ENCODE assay signal across 8 cellular contexts in genomic region chr10:101067356-101068083, GRCh38. TPM values are rescaled to one million over a fixed set of nuclear protein-coding genes. Genes with fewer than 3 reads are reported as not detected.
DNase-seq lines count a peak whose midpoint lies in the region; ATAC-seq and TF ChIP-seq lines count a peak whose summit lies in the region.

No MANE protein-coding gene starts in this region.

- TF ChIP-seq CTCF in GM06990 (IDR thresholded peaks at IDR 0.05; ENCODE audit: insufficient read depth, low read length, poor library complexity, severe bottlenecking) (peak; percentile 85), epithelial cell of esophagus (IDR thresholded peaks at IDR 0.05; ENCODE audit: insufficient read depth, low read depth, low read length, missing control alignments) (peak; percentile 89), mucosa of descending colon (IDR thresholded peaks at IDR 0.05) (peak; percentile 68)

- intact Hi-C loops in mucosa of descending colon (cut with DNase I, micrococcal nuclease): no loop called here

- peaks cover 27% of the 10 kb centered on the region for H3K4me1 ChIP-seq in mucosa of descending colon (ENCODE audit: low read depth)

- DNase-seq in GM06990 (ENCODE audit: extremely low read depth, insufficient read length) (peak; percentile 73), NOMO-1 treated with dmso at 0.1 percent for 144 hours (lab: John Stamatoyannopoulos, UW; ENCODE audit: unreplicated experiment) (peak; percentile 58), epithelial cell of esophagus (ENCODE audit: low read depth) (peak; percentile 82), mucosa of descending colon (peak; percentile 73 to 92 (median 78))
- peak; percentile 57 for DNase-seq in activated CD8-positive, alpha-beta memory T cell treated with anti-CD3 and anti-CD28 coated beads, Interleukin-2, amount 50 U/mL, for 24 hours (ENCODE audit: extremely low read depth)
- peak; percentile 51 to 72 for DNase-seq in stimulated activated CD8-positive, alpha-beta memory T cell treated with anti-CD3 and anti-CD28 coated beads, Interleukin-2, amount 100 ng/mL, for 48 hours (ENCODE audit: low read depth in 2 of 2)

- H3K36me3 ChIP-seq in GM06990 (ENCODE audit: control insufficient read depth, insufficient read depth, low read length) (no peaks in the 10 kb centered on the region), mucosa of descending colon (ENCODE audit: low read depth) (no peaks in the 10 kb centered on the region)

- H3K4me3 ChIP-seq in GM06990 (replicated peaks; ENCODE audit: low read depth, low read length): peak overlapping the region; percentile 59
- H3K4me3 ChIP-seq in epithelial cell of esophagus (ENCODE audit: low read length): peak overlapping the region; percentile 57
- no peak overlapping the region for H3K4me3 ChIP-seq in mucosa of descending colon

- H3K9me3 ChIP-seq in mucosa of descending colon: no peaks in the 10 kb centered on the region

- ATAC-seq in HG03460 (IDR thresholded peaks at IDR 0.05; ENCODE audit: unreplicated experiment) (peak; percentile 43), mucosa of descending colon (peak; percentile 59), GM21390 (IDR thresholded peaks at IDR 0.05; ENCODE audit: unreplicated experiment) (no peak)

- H3K27me3 ChIP-seq in GM06990 (replicated peaks; ENCODE audit: control insufficient read depth, insufficient read depth, low read length): no peaks in the 10 kb centered on the region; the same call in 1 of the 2 replicates

RNA-seq across cellular contexts. Expression of gene KAZALD1, which starts 5.7 kb away (rescaled TPM):
- 10 to 100 TPM in 2 of 3 donors, 1 to 10 TPM in 1; 8.5 to 20.0 (median 16.7) TPM for total RNA-seq in mucosa of descending colon

RNA-seq across cellular contexts. Expression of gene SFXN3, which starts 36.5 kb away (rescaled TPM):
- total RNA-seq in mucosa of descending colon: 10 to 100 TPM in 2 of 3 donors, 1 to 10 TPM in 1; 8.7 to 28.7 (median 28.0) TPM

RNA-seq across cellular contexts. Expression of gene PDZD7, which starts 36.6 kb away (rescaled TPM):
- under 1 TPM in 2 of 3 donors, not detected in 1; 0.28 to 0.43 TPM for total RNA-seq in mucosa of descending colon
